In the genomic region with DNA sequence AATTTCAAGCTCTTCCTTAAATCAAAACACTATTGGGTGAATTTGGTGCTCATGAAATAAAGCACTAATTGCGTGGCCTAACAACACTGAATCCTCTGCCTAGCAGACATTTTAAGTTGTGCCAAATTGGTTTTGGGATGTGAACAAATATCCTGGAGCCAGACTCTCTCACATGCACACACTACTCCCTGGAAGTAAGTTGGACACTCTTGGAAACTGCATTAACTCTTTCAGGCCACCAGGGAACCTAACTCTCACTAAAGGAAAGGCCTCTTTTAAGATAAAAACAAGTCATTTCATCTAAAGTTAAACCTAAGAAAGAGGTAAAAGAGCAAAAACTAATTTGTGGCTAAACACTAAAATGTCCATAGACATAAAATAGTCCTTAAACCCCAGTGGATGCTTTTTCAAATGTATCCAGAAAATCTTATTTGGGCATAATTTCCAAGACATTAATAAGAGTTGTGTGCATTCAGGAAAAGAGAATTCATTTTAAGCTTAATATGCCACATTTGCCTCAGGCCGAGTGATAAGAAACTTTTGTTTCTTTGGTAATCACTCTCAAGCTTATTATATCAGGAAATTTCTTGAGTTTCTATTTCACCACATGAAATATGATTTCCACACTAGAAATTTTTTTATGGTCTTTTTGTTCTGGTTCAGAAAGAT, we compare ENCODE assay signal across 14 cellular contexts.
DNase-seq lines count a peak whose midpoint lies in the region; ATAC-seq, FAIRE-seq and TF ChIP-seq lines count a peak whose summit lies in the region.
"Had no signal": no experiment of that assay in that cellular context is flagged by ENCODE, and none has a peak within 500 bp of the region (broad histone marks: within the 10 kb centered on the region; RNA-seq: fewer than 3 reads in every experiment).

No MANE protein-coding gene starts in this region.

- H3K9me3 Mint-ChIP-seq in type B pancreatic cell: no peaks in the 10 kb centered on the region
- H3K9me3 Mint-ChIP-seq: central memory CD8-positive, alpha-beta T cell had no signal

- 32% methylated on average over 2 of the region's 2 CpGs for WGBS in K562 (ENCODE audit: insufficient coverage, low coverage, missing lambda C conversion rate)

- no peak for FAIRE-seq in K562 (lab: Jason Lieb, UNC)
- FAIRE-seq: GM12878 had no signal

- no peak overlapping the region for H3K27ac ChIP-seq in K562 (ENCODE audit: extremely low read depth, low read depth, low read length)
- H3K27ac ChIP-seq: BLaER1 treated with 17β-estradiol and CSF1 and Interleukin-3, amounts not matched to agents 10 nM and 100 nM; SK-N-MC had no signal

- in situ Hi-C loops in K562 (cut with MboI): no loop called here

- H3K27me3 ChIP-seq in K562 (ENCODE audit: control insufficient read depth in 2 of 2, insufficient read depth in 2 of 2, low read length in 2 of 2): no peaks in the 10 kb centered on the region
- H3K27me3 ChIP-seq: BLaER1 treated with 17β-estradiol and CSF1 and Interleukin-3, amounts not matched to agents 10 nM and 100 nM had no signal

- no peak for TF ChIP-seq POLR2A in K562 (conservative IDR thresholded peaks at IDR 0.05)

- H3K36me3 Mint-ChIP-seq in type B pancreatic cell: no peaks in the 10 kb centered on the region

- no peaks in the 10 kb centered on the region for H3K79me2 ChIP-seq in K562 (ENCODE audit: control insufficient read depth, insufficient read depth, low read length)

- peak; percentile 76 for ATAC-seq in Right ventricle myocardium inferior
- peak; percentile 46; the same call in 1 of the 3 replicates for ATAC-seq in K562
- ATAC-seq in left ventricle myocardium superior: peak; percentile 75
- no peak for ATAC-seq in stimulated activated naive CD8-positive, alpha-beta T cell treated with anti-CD3 and anti-CD28 coated beads, Interleukin-15, Interleukin-2, amounts not matched to agents 100 U/mL and 50 U/mL, for 24 hours
- ATAC-seq: GM12878 had no signal

- no peak for TF ChIP-seq EP300 in K562 (IDR thresholded peaks at IDR 0.05; ENCODE audit: low read length)

- no peak overlapping the region for H3K9ac ChIP-seq in K562 (ENCODE audit: insufficient read depth in 1 of 2, low read depth in 2 of 2, low read length in 2 of 2)
- H3K9ac ChIP-seq: BLaER1 treated with 17β-estradiol and CSF1 and Interleukin-3, amounts not matched to agents 10 nM and 100 nM had no signal

- H3K9me3 ChIP-seq in K562 (replicated peaks; ENCODE audit: control insufficient read depth, insufficient read depth, low read depth, low read length): no peaks in the 10 kb centered on the region
- H3K9me3 ChIP-seq: BLaER1 treated with 17β-estradiol and CSF1 and Interleukin-3, amounts not matched to agents 10 nM and 100 nM had no signal

- H3K27me3 Mint-ChIP-seq in type B pancreatic cell: no peaks in the 10 kb centered on the region
- H3K27me3 Mint-ChIP-seq: central memory CD8-positive, alpha-beta T cell had no signal

- no peak overlapping the region for H3K4me3 ChIP-seq in K562
- H3K4me3 ChIP-seq: BLaER1 treated with 17β-estradiol and CSF1 and Interleukin-3, amounts not matched to agents 10 nM and 100 nM; GM12878; SK-N-MC had no signal

- no peak for TF ChIP-seq RAD21 in K562 (CRISPR knock-in tag; conservative IDR thresholded peaks at IDR 0.05 in 1 of 2, IDR thresholded peaks at IDR 0.05 in 1 of 2)

- no peak overlapping the region for H3K27ac Mint-ChIP-seq in type B pancreatic cell

- peaks cover 15% of the 10 kb centered on the region for H3K4me1 Mint-ChIP-seq in type B pancreatic cell (ENCODE audit: unreplicated experiment)

- H2AFZ ChIP-seq in K562 (ENCODE audit: low read depth, low read length): no peak overlapping the region

- no peak overlapping the region for H3K4me2 ChIP-seq in K562 (ENCODE audit: insufficient read depth, low read length)
- H3K4me2 ChIP-seq: BLaER1 treated with 17β-estradiol and CSF1 and Interleukin-3, amounts not matched to agents 10 nM and 100 nM had no signal

- H3K4me3 Mint-ChIP-seq in type B pancreatic cell: no peak overlapping the region
- H3K4me3 Mint-ChIP-seq: central memory CD8-positive, alpha-beta T cell had no signal

- intact Hi-C loops in Right ventricle myocardium inferior (cut with DNase I) (loop anchor here (10.0 kb wide), 1 partner anchor 701 kb away; no protein-coding TSS in a partner anchor), cardiac septum (cut with DNase I) (loop anchor here (5.0 kb wide), 1 partner anchor 703 kb away; no protein-coding TSS in a partner anchor), K562 (cut with micrococcal nuclease) (loop anchor here (10.0 kb wide), 1 partner anchor 261 kb away; no protein-coding TSS in a partner anchor), left ventricle myocardium superior (cut with micrococcal nuclease) (loop anchor here (10.0 kb wide), 1 partner anchor 261 kb away; no protein-coding TSS in a partner anchor)

- TF ChIP-seq CTCF in K562 (IDR thresholded peaks at IDR 0.05 in 2 of 3, conservative IDR thresholded peaks at IDR 0.05 in 1 of 3; ENCODE audit: insufficient read depth in 2 of 3, low read depth in 1 of 3, low read length in 3 of 3) (no peak), type B pancreatic cell (conservative IDR thresholded peaks at IDR 0.05) (peak; percentile 69)

- POLR2A ChIA-PET in K562 (lab: Yijun Ruan, JAX): interaction anchor here (0.6 kb wide), 1 partner anchor 790 kb away, joined by 3 read pairs; no protein-coding TSS in a partner anchor

- no peaks in the 10 kb centered on the region for H4K20me1 ChIP-seq in K562 (replicated peaks; ENCODE audit: control insufficient read depth, insufficient read depth, low read length)

- DNase-seq in Right ventricle myocardium inferior (ENCODE audit: missing footprints) (no peak), cardiac septum (ENCODE audit: low spot score) (no peak), K562 (ENCODE audit: extremely low read depth in 1 of 4, low spot score in 3 of 4) (peak in 1 of 4 experiments; percentile 0), left ventricle myocardium superior (no peak), type B pancreatic cell (ENCODE audit: extremely low spot score, unreplicated experiment) (no peak), DMS53 treated with DMSO at 0.1 percent for 48 hours (lab: John Stamatoyannopoulos, UW; ENCODE audit: unreplicated experiment) (no peak)
- no peak for DNase-seq in stimulated activated CD4-positive, alpha-beta T cell treated with anti-CD3 and anti-CD28 coated beads, Interleukin-12 subunit alpha, Interleukin-12 subunit beta, amount 100 ng/mL, for 4 hours
- no peak for DNase-seq in stimulated activated naive CD8-positive, alpha-beta T cell treated with anti-CD3 and anti-CD28 coated beads, Interleukin-15, Interleukin-2, amounts not matched to agents 100 U/mL and 50 U/mL, for 24 hours
- DNase-seq: NCI-H1436, occipital lobe had no signal

- CTCF ChIA-PET in K562 (lab: Yijun Ruan, JAX; ENCODE audit: low intra/inter-chr PET ratio): no interaction called here

- no peaks in the 10 kb centered on the region for H3K4me1 ChIP-seq in K562 (replicated peaks in 1 of 2; ENCODE audit: control insufficient read depth in 2 of 2, insufficient read depth in 2 of 2, low read length in 2 of 2)
- H3K4me1 ChIP-seq: BLaER1 treated with 17β-estradiol and CSF1 and Interleukin-3, amounts not matched to agents 10 nM and 100 nM had no signal

- H3K9me1 ChIP-seq in K562 (ENCODE audit: control insufficient read depth, insufficient read depth, low read length): no peaks in the 10 kb centered on the region

- H3K36me3 ChIP-seq in K562 (ENCODE audit: control insufficient read depth, insufficient read depth, low read length): no peaks in the 10 kb centered on the region
- H3K36me3 ChIP-seq: BLaER1 treated with 17β-estradiol and CSF1 and Interleukin-3, amounts not matched to agents 10 nM and 100 nM had no signal

- no TSS peak for BruUV-seq in K562 (replicated peaks; lab: Mats Ljungman, UMichigan)

TF ChIP-seq in K562, 482 proteins besides CTCF, POLR2A, EP300 and RAD21 (continues in another document):
- TF ChIP-seq HBP1 (CRISPR knock-in tag; IDR thresholded peaks at IDR 0.05) (no peak), ZHX1 (conservative IDR thresholded peaks at IDR 0.05; ENCODE audit: low read length) (no peak)
- TF ChIP-seq, protein P1, sequence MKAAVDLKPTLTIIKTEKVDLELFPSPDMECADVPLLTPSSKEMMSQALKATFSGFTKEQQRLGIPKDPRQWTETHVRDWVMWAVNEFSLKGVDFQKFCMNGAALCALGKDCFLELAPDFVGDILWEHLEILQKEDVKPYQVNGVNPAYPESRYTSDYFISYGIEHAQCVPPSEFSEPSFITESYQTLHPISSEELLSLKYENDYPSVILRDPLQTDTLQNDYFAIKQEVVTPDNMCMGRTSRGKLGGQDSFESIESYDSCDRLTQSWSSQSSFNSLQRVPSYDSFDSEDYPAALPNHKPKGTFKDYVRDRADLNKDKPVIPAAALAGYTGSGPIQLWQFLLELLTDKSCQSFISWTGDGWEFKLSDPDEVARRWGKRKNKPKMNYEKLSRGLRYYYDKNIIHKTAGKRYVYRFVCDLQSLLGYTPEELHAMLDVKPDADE (conservative IDR thresholded peaks at IDR 0.05; ENCODE audit: control insufficient read depth, low read depth, low read length): no peak
